8 cellular contexts compared by ENCODE assay signal in genomic region chr2:179218848-179219594, GRCh38.
DNase-seq lines count a peak whose midpoint lies in the region; ATAC-seq lines count a peak whose summit lies in the region.

No MANE protein-coding gene starts in this region.

- in situ Hi-C loops in ACHN (cut with HindIII; ENCODE audit: low pct_ligation_motif_present, low pct_unique_long_range_greater_than_20kb, low sequenced_read_pairs) = no loop called here

- ATAC-seq in GM18502 (IDR thresholded peaks at IDR 0.05; ENCODE audit: poor library complexity, unreplicated experiment) (peak; percentile 94), HG02981 (IDR thresholded peaks at IDR 0.05; ENCODE audit: unreplicated experiment) (peak; percentile 83)

- peak; percentile 77 for DNase-seq in ACHN
- peak; percentile 42 for DNase-seq in NCI-H2196 treated with DMSO at 0.1 percent for 48 hours (lab: John Stamatoyannopoulos, UW; ENCODE audit: unreplicated experiment)
- peak; percentile 5 to 26 for DNase-seq in activated CD4-positive, alpha-beta T cell treated with anti-CD3 and anti-CD28 coated beads for 24 hours (ENCODE audit: low read depth in 2 of 2)
- DNase-seq in effector CD4-positive, alpha-beta T cell = peak; percentile 29
- DNase-seq in medulla oblongata (ENCODE audit: extremely low spot score) = peak; percentile 93
- peak; percentile 7 to 10 for DNase-seq in stimulated activated CD8-positive, alpha-beta memory T cell treated with anti-CD3 and anti-CD28 coated beads, Interleukin-2, amount 100 ng/mL, for 48 hours (ENCODE audit: low read depth in 2 of 2)

Comparison
In these comparisons a context has a peak if more than half of its experiments do, and no peak if none do; other contexts are left out.
1. Peak in every context shown above with its lines: DNase-seq and ATAC-seq.
2. DNase-seq: peak in every context shown above with its lines; median percentile 93 in medulla oblongata; 77 in ACHN; 42 in NCI-H2196 treated with DMSO at 0.1 percent for 48 hours; 29 in effector CD4-positive, alpha-beta T cell; 16 in activated CD4-positive, alpha-beta T cell treated with anti-CD3 and anti-CD28 coated beads for 24 hours; 8 in stimulated activated CD8-positive, alpha-beta memory T cell treated with anti-CD3 and anti-CD28 coated beads, Interleukin-2, amount 100 ng/mL, for 48 hours.